8 cellular contexts compared by ENCODE assay signal in genomic region chr5:102760815-102761214, GRCh38. TPM values are rescaled to one million over a fixed set of nuclear protein-coding genes. Genes with fewer than 3 reads are reported as not detected.
DNase-seq lines count a peak whose midpoint lies in the region; ATAC-seq and TF ChIP-seq lines count a peak whose summit lies in the region.

No MANE protein-coding gene starts in this region.

- POLR2A ChIA-PET in activated CD4-positive, alpha-beta memory T cell treated with anti-CD3 and anti-CD28 coated beads for 36 hours (lab: Charles Lee): no interaction called here

- intact Hi-C loops in activated CD4-positive, alpha-beta memory T cell treated with anti-CD3 and anti-CD28 coated beads for 36 hours (cut with micrococcal nuclease): no loop called here
- intact Hi-C loops in left ventricle myocardium superior (cut with micrococcal nuclease): no loop called here
- intact Hi-C loops in upper lobe of right lung (cut with DNase I): no loop called here
- intact Hi-C loops in dorsolateral prefrontal cortex (cut with DNase I): no loop called here

- DNase-seq in activated naive CD4-positive, alpha-beta T cell treated with anti-CD3 and anti-CD28 coated beads, Interleukin-2, amount 50 U/mL, for 72 hours (ENCODE audit: low spot score in 2 of 2): no peak
- DNase-seq in activated naive CD4-positive, alpha-beta T cell treated with anti-CD3 and anti-CD28 coated beads, Interleukin-2, amount 10 ng/mL, durations not matched to agents 7 days and 5 days: no peak
- no peak for DNase-seq in activated CD4-positive, alpha-beta memory T cell treated with anti-CD3 and anti-CD28 coated beads for 36 hours
- DNase-seq in left ventricle myocardium superior: peak; percentile 33
- no peak for DNase-seq in upper lobe of right lung
- no peak for DNase-seq in SW480 (ENCODE audit: low spot score)
- DNase-seq in dorsolateral prefrontal cortex: no peak

- no peaks in the 10 kb centered on the region for H3K9me3 Mint-ChIP-seq in activated naive CD4-positive, alpha-beta T cell treated with anti-CD3 and anti-CD28 coated beads, Interleukin-2, amount 50 U/mL, for 72 hours
- H3K9me3 Mint-ChIP-seq in activated naive CD4-positive, alpha-beta T cell treated with anti-CD3 and anti-CD28 coated beads, Interleukin-2, amount 10 ng/mL, durations not matched to agents 7 days and 5 days: no peaks in the 10 kb centered on the region
- H3K9me3 Mint-ChIP-seq in activated CD4-positive, alpha-beta memory T cell treated with anti-CD3 and anti-CD28 coated beads for 36 hours: no peaks in the 10 kb centered on the region

- peaks cover 10 to 21% of the 10 kb centered on the region in 2 donors for H3K36me3 Mint-ChIP-seq in activated naive CD4-positive, alpha-beta T cell treated with anti-CD3 and anti-CD28 coated beads, Interleukin-2, amount 50 U/mL, for 72 hours
- H3K36me3 Mint-ChIP-seq in activated naive CD4-positive, alpha-beta T cell treated with anti-CD3 and anti-CD28 coated beads, Interleukin-2, amount 10 ng/mL, durations not matched to agents 7 days and 5 days: no peaks in the 10 kb centered on the region
- H3K36me3 Mint-ChIP-seq in activated CD4-positive, alpha-beta memory T cell treated with anti-CD3 and anti-CD28 coated beads for 36 hours: peaks cover 4% of the 10 kb centered on the region

- no peak for ATAC-seq in activated naive CD4-positive, alpha-beta T cell treated with anti-CD3 and anti-CD28 coated beads, Interleukin-2, amount 50 U/mL, for 72 hours
- ATAC-seq in left ventricle myocardium superior (peak; percentile 36), upper lobe of right lung (peak; percentile 20), HG02588 (IDR thresholded peaks at IDR 0.05; ENCODE audit: unreplicated experiment) (no peak)

- H3K27ac ChIP-seq in upper lobe of right lung (no peak overlapping the region), dorsolateral prefrontal cortex (peak overlapping the region in 1 of 59 donors; percentile 2)

- H3K27me3 Mint-ChIP-seq in activated naive CD4-positive, alpha-beta T cell treated with anti-CD3 and anti-CD28 coated beads, Interleukin-2, amount 10 ng/mL, durations not matched to agents 7 days and 5 days: no peaks in the 10 kb centered on the region
- H3K27me3 Mint-ChIP-seq in activated CD4-positive, alpha-beta memory T cell treated with anti-CD3 and anti-CD28 coated beads for 36 hours: no peaks in the 10 kb centered on the region

- H3K9me3 ChIP-seq in upper lobe of right lung: no peaks in the 10 kb centered on the region

- peak overlapping the region; percentile 83 to 94 for H3K27ac Mint-ChIP-seq in activated naive CD4-positive, alpha-beta T cell treated with anti-CD3 and anti-CD28 coated beads, Interleukin-2, amount 50 U/mL, for 72 hours
- no peak overlapping the region for H3K27ac Mint-ChIP-seq in activated naive CD4-positive, alpha-beta T cell treated with anti-CD3 and anti-CD28 coated beads, Interleukin-2, amount 10 ng/mL, durations not matched to agents 7 days and 5 days
- peak overlapping the region; percentile 1 for H3K27ac Mint-ChIP-seq in activated CD4-positive, alpha-beta memory T cell treated with anti-CD3 and anti-CD28 coated beads for 36 hours

- no peak for TF ChIP-seq CTCF in upper lobe of right lung (IDR thresholded peaks at IDR 0.05)
- TF ChIP-seq CTCF in dorsolateral prefrontal cortex (IDR thresholded peaks at IDR 0.05 in 54 of 56, conservative IDR thresholded peaks at IDR 0.05 in 2 of 56; ENCODE audit: low read depth in 1 of 56, partially characterized antibody in 56 of 56): no peak

- CTCF ChIA-PET in activated naive CD4-positive, alpha-beta T cell treated with anti-CD3 and anti-CD28 coated beads, Interleukin-2, amount 10 ng/mL, durations not matched to agents 7 days and 5 days (lab: Charles Lee): interaction anchor here (0.7 to 1.4 kb wide), 2 partner anchors 21 to 107 kb away, joined by 3 to 5 read pairs; no protein-coding TSS in a partner anchor
- CTCF ChIA-PET in activated CD4-positive, alpha-beta memory T cell treated with anti-CD3 and anti-CD28 coated beads for 36 hours (lab: Charles Lee): interaction anchor here (0.9 kb wide), 1 partner anchor 45 kb away, joined by 3 read pairs; no protein-coding TSS in a partner anchor

- H3K27me3 ChIP-seq in upper lobe of right lung (no peaks in the 10 kb centered on the region), dorsolateral prefrontal cortex (no peaks in the 10 kb centered on the region)

- no peak overlapping the region for H3K4me3 ChIP-seq in upper lobe of right lung
- peak overlapping the region in 1 of 59 donors; percentile 8 for H3K4me3 ChIP-seq in dorsolateral prefrontal cortex

- H3K4me3 Mint-ChIP-seq in activated naive CD4-positive, alpha-beta T cell treated with anti-CD3 and anti-CD28 coated beads, Interleukin-2, amount 10 ng/mL, durations not matched to agents 7 days and 5 days: no peak overlapping the region
- no peak overlapping the region for H3K4me3 Mint-ChIP-seq in activated CD4-positive, alpha-beta memory T cell treated with anti-CD3 and anti-CD28 coated beads for 36 hours

- H3K4me1 Mint-ChIP-seq in activated naive CD4-positive, alpha-beta T cell treated with anti-CD3 and anti-CD28 coated beads, Interleukin-2, amount 10 ng/mL, durations not matched to agents 7 days and 5 days: peaks cover 65% of the 10 kb centered on the region
- peaks cover 75% of the 10 kb centered on the region for H3K4me1 Mint-ChIP-seq in activated CD4-positive, alpha-beta memory T cell treated with anti-CD3 and anti-CD28 coated beads for 36 hours (ENCODE audit: low read depth)

- H3K4me1 ChIP-seq in upper lobe of right lung: peaks cover 36% of the 10 kb centered on the region

- H3K36me3 ChIP-seq in upper lobe of right lung: no peaks in the 10 kb centered on the region

RNA-seq across cellular contexts. Expression of gene PAM, which starts 5.7 kb away (rescaled TPM):
- 10 to 100 TPM; 14.2 to 88.0 TPM for total RNA-seq in activated naive CD4-positive, alpha-beta T cell treated with anti-CD3 and anti-CD28 coated beads, Interleukin-2, amount 50 U/mL, for 72 hours
- 10 to 100 TPM; 41.6 to 43.7 TPM for total RNA-seq in activated CD4-positive, alpha-beta memory T cell treated with anti-CD3 and anti-CD28 coated beads for 36 hours
- total RNA-seq in left ventricle myocardium superior: 1,055 TPM
- 227 TPM for total RNA-seq in upper lobe of right lung
- total RNA-seq in dorsolateral prefrontal cortex: 100 to 1,000 TPM in 112 of 120 experiments, 10 to 100 TPM in 8; 60.2 to 261 (median 158) TPM

Comparison
In these comparisons a context has a peak if more than half of its experiments do, and no peak if none do; other contexts are left out.
1. ATAC-seq: peak in left ventricle myocardium superior (single experiment) and upper lobe of right lung (single experiment); none in activated naive CD4-positive, alpha-beta T cell treated with anti-CD3 and anti-CD28 coated beads, Interleukin-2, amount 50 U/mL, for 72 hours (0 of 2) and HG02588 (single experiment).